12 cellular contexts compared by ENCODE assay signal in genomic region chr20:17227199-17227535, GRCh38. TPM values are rescaled to one million over a fixed set of nuclear protein-coding genes. Genes with fewer than 3 reads are reported as not detected.
DNase-seq lines count a peak whose midpoint lies in the region; ATAC-seq and TF ChIP-seq lines count a peak whose summit lies in the region.
"Had no signal": no experiment of that assay in that cellular context is flagged by ENCODE, and none has a peak within 500 bp of the region (broad histone marks: within the 10 kb centered on the region; RNA-seq: fewer than 3 reads in every experiment).

No MANE protein-coding gene starts in this region.

- peak in 1 of 5 donors; percentile 18 for DNase-seq in heart left ventricle
- DNase-seq in left ventricle myocardium superior: no peak
- peak in 1 of 2 experiments; percentile 37 for DNase-seq in mesothelial cell of epicardium (ENCODE audit: low spot score in 2 of 2, unreplicated experiment in 2 of 2)
- no peak for DNase-seq in upper lobe of left lung
- no peak for DNase-seq in KBM-7
- no peak for DNase-seq in aorta
- DNase-seq in NCI-H187 treated with DMSO at 0.1 percent for 48 hours (lab: John Stamatoyannopoulos, UW): no peak
- DNase-seq: activated CD8-positive, alpha-beta memory T cell treated with anti-CD3 and anti-CD28 coated beads, Interleukin-2, amount 50 U/mL, for 48 hours; Kasumi-1 had no signal

- H3K4me3 Mint-ChIP-seq in brain (peak overlapping the region; percentile 87 to 93 (median 90)), mesothelial cell of epicardium (peak overlapping the region; percentile 39)
- H3K4me3 Mint-ChIP-seq: memory B cell had no signal

- H3K36me3 ChIP-seq in heart left ventricle: no peaks in the 10 kb centered on the region
- H3K36me3 ChIP-seq in upper lobe of left lung: no peaks in the 10 kb centered on the region
- no peaks in the 10 kb centered on the region for H3K36me3 ChIP-seq in aorta (ENCODE audit: control insufficient read depth in 1 of 2, insufficient read depth in 2 of 2, low read length in 1 of 2)
- H3K36me3 ChIP-seq: brain microvascular endothelial cell had no signal

- TF ChIP-seq CTCF in heart left ventricle (IDR thresholded peaks at IDR 0.05) (no peak), brain (conservative IDR thresholded peaks at IDR 0.05) (no peak), mesothelial cell of epicardium (IDR thresholded peaks at IDR 0.05; ENCODE audit: unreplicated experiment) (no peak), upper lobe of left lung (IDR thresholded peaks at IDR 0.05) (no peak)

- H3K9me3 ChIP-seq in heart left ventricle (no peaks in the 10 kb centered on the region), upper lobe of left lung (no peaks in the 10 kb centered on the region), aorta (ENCODE audit: control insufficient read depth, low read length) (no peaks in the 10 kb centered on the region)

- H3K27ac Mint-ChIP-seq in brain (peak overlapping the region in 4 of 5 experiments; percentile 16 to 80 (median 72)), mesothelial cell of epicardium (no peak overlapping the region)
- H3K27ac Mint-ChIP-seq: memory B cell had no signal

- H3K27me3 Mint-ChIP-seq in brain (peaks cover 65% of the 10 kb centered on the region), mesothelial cell of epicardium (ENCODE audit: low read depth) (peaks cover 98% of the 10 kb centered on the region)

- H3K4me1 Mint-ChIP-seq in brain: peaks cover 45% of the 10 kb centered on the region
- H3K4me1 Mint-ChIP-seq in mesothelial cell of epicardium: peaks cover 20% of the 10 kb centered on the region

- H3K27ac ChIP-seq in heart left ventricle: no peak overlapping the region
- no peak overlapping the region for H3K27ac ChIP-seq in upper lobe of left lung
- no peak overlapping the region for H3K27ac ChIP-seq in aorta (ENCODE audit: low read depth in 1 of 2, low read length in 2 of 2)
- H3K27ac ChIP-seq: brain microvascular endothelial cell had no signal

- 0 to 2% (median 1%) methylated on average over 16 of the region's 16 CpGs for WGBS in heart left ventricle, 4 donors
- WGBS in upper lobe of left lung, 2 donors: 2 to 4% methylated on average over 16 of the region's 16 CpGs
- 2% methylated on average over 16 of the region's 16 CpGs for WGBS in aorta, 2 donors

- peaks cover 5 to 73% (median 45%) of the 10 kb centered on the region in 9 donors for H3K27me3 ChIP-seq in heart left ventricle
- H3K27me3 ChIP-seq in upper lobe of left lung: peaks cover 0 to 15% (median 7%) of the 10 kb centered on the region in 4 donors
- H3K27me3 ChIP-seq in aorta (ENCODE audit: control insufficient read depth in 1 of 2, insufficient read depth in 2 of 2, low read length in 1 of 2): no peaks in the 10 kb centered on the region

- TF ChIP-seq POLR2A in heart left ventricle (IDR thresholded peaks at IDR 0.05) (no peak), upper lobe of left lung (IDR thresholded peaks at IDR 0.05) (no peak)

- ATAC-seq in heart left ventricle: no peak
- ATAC-seq in left ventricle myocardium superior: no peak
- no peak for ATAC-seq in upper lobe of left lung (ENCODE audit: low FRiP score in 2 of 2)
- ATAC-seq in aorta (ENCODE audit: low FRiP score): no peak

- in situ Hi-C loops in KBM-7 (cut with MboI; ENCODE audit: low pct_unique_long_range_greater_than_20kb, low sequenced_read_pairs): no loop called here

- TF ChIP-seq EP300 in upper lobe of left lung (IDR thresholded peaks at IDR 0.05): no peak

- peaks cover 0 to 18% (median 4%) of the 10 kb centered on the region in 12 donors for H3K4me1 ChIP-seq in heart left ventricle
- H3K4me1 ChIP-seq in upper lobe of left lung: peaks cover 11 to 28% (median 17%) of the 10 kb centered on the region in 4 donors
- H3K4me1 ChIP-seq in aorta (ENCODE audit: control insufficient read depth in 1 of 2, insufficient read depth in 2 of 2, low read length in 2 of 2): no peaks in the 10 kb centered on the region

- H3K4me3 ChIP-seq in heart left ventricle: peak overlapping the region in 9 of 12 donors; percentile 15 to 48 (median 33)
- peak overlapping the region in 3 of 4 donors; percentile 40 to 48 (median 44) for H3K4me3 ChIP-seq in upper lobe of left lung
- H3K4me3 ChIP-seq in aorta (ENCODE audit: low read length in 2 of 2): no peak overlapping the region

- H3K9me3 Mint-ChIP-seq in brain (peaks cover 0 to 6% (median 0%) of the 10 kb centered on the region in 5 experiments), mesothelial cell of epicardium (no peaks in the 10 kb centered on the region)

- intact Hi-C loops in heart left ventricle (cut with DNase I): no loop called here
- intact Hi-C loops in left ventricle myocardium superior (cut with micrococcal nuclease): no loop called here
- intact Hi-C loops in aorta (cut with DNase I): no loop called here

- H3K36me3 Mint-ChIP-seq in brain: no peaks in the 10 kb centered on the region
- H3K36me3 Mint-ChIP-seq in mesothelial cell of epicardium: no peaks in the 10 kb centered on the region

RNA-seq across cellular contexts. Expression of gene PCSK2, which starts 0.3 kb away (rescaled TPM):
- total RNA-seq in heart left ventricle: 1 to 10 TPM in 3 of 9 donors, under 1 TPM in 6; 0.19 to 2.0 (median 0.56) TPM
- under 1 TPM; 0.11 to 0.30 TPM for polyA plus RNA-seq in heart left ventricle
- 1.7 TPM for total RNA-seq in left ventricle myocardium superior
- polyA plus RNA-seq in brain (ENCODE audit: insufficient read depth, low read depth, low replicate concordance): 181 TPM
- 0.29 to 0.38 TPM (median 0.35 TPM) in 3 replicates for total RNA-seq in mesothelial cell of epicardium
- 10 to 100 TPM in 4 of 6 donors, 1 to 10 TPM in 2; 1.4 to 75.3 (median 15.9) TPM for total RNA-seq in upper lobe of left lung
- 1 to 10 TPM in 1 of 2 donors, not detected in 1; 2.2 TPM for total RNA-seq in aorta
- under 1 TPM in 1 of 2 donors, not detected in 1; 0.13 TPM for polyA plus RNA-seq in aorta

Comparison
In these comparisons a context has a peak if more than half of its experiments do, and no peak if none do; other contexts are left out.
1. H3K4me3 ChIP-seq: peak in heart left ventricle (9 of 12) and upper lobe of left lung (3 of 4); none in aorta (0 of 2).